Comparison of ENCODE assay signal across 8 cellular contexts in the genomic region with DNA sequence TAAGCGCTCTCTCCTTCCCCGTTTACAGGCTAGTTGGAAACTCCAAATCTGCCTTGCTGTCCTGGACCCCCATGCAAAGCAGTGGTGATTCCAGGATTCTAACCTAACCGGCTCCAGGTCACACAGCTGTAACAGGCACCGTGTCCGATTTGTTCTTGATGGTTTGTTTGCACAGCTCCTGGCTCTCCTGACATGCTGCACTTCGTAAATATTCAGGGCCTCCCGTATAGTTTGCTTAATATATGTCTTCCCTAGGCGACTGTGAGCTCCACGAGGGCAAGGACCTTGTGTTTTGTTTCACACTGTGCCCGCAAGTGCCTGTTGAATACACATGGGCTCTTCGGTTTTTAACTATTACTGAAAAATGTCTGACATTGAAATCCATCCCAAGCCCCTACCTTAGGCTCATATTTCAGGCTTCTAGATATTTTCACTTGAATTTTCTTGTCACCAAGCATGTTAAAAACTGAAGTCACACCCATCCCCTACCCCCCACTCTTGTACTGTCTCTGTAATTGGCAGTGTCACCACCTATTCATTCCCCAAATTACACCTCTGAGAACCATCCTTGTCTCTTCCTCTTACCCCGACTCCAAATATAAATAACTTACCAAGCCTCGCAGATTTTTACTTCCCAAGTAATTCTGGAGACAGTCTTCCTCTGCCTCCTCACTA. TPM values are rescaled to one million over a fixed set of nuclear protein-coding genes. Genes with fewer than 3 reads are reported as not detected.
DNase-seq lines count a peak whose midpoint lies in the region; ATAC-seq and TF ChIP-seq lines count a peak whose summit lies in the region.

No MANE protein-coding gene starts in this region.

- peak overlapping the region; percentile 85 for H3K4me3 ChIP-seq in Karpas-422 (ENCODE audit: low read length)
- peak overlapping the region; percentile 59 for H3K4me3 ChIP-seq in astrocyte of the spinal cord (ENCODE audit: low read depth, low read length)
- peak overlapping the region; percentile 80 to 92 for H3K4me3 ChIP-seq in mucosa of rectum (ENCODE audit: low read length in 2 of 2)

- ATAC-seq in HG03469 (IDR thresholded peaks at IDR 0.05; ENCODE audit: unreplicated experiment): no peak

- peak overlapping the region; percentile 94 for H3K4me2 ChIP-seq in Karpas-422 (ENCODE audit: low read depth, low read length, poor library complexity, severe bottlenecking)

- peaks cover 26% of the 10 kb centered on the region for H4K20me1 ChIP-seq in Karpas-422 (ENCODE audit: insufficient read depth, low read depth, low read length)

- H3K9me2 ChIP-seq in Karpas-422 (replicated peaks; ENCODE audit: insufficient read depth, low read length): no peaks in the 10 kb centered on the region

- H3K9me3 ChIP-seq in Karpas-422 (ENCODE audit: low read length) (no peaks in the 10 kb centered on the region), mucosa of rectum (ENCODE audit: control insufficient read depth in 2 of 2, low read length in 2 of 2) (no peaks in the 10 kb centered on the region)

- H3K4me1 ChIP-seq in Karpas-422 (ENCODE audit: low read length) (peaks cover 53% of the 10 kb centered on the region), mucosa of rectum (ENCODE audit: control insufficient read depth in 2 of 2, insufficient read depth in 2 of 2, low read length in 2 of 2) (peaks cover 30 to 42% of the 10 kb centered on the region in 2 donors)

- H3K27me3 ChIP-seq in Karpas-422 (ENCODE audit: low read length) (no peaks in the 10 kb centered on the region), mucosa of rectum (ENCODE audit: control insufficient read depth in 2 of 2, insufficient read depth in 2 of 2, low read length in 2 of 2) (no peaks in the 10 kb centered on the region)

- H3K9ac ChIP-seq in Karpas-422 (ENCODE audit: low read length) (peak overlapping the region; percentile 97), mucosa of rectum (ENCODE audit: low read depth in 1 of 2, low read length in 2 of 2) (peak overlapping the region; percentile 96 to 97)

- DNase-seq in COR-L47 (lab: John Stamatoyannopoulos, UW): peak; percentile 55
- DNase-seq in Karpas-422: peak; percentile 60
- no peak for DNase-seq in astrocyte of the spinal cord (ENCODE audit: low read depth, low spot score)
- DNase-seq in superior temporal gyrus (ENCODE audit: extremely low spot score): no peak
- DNase-seq in OCI-M1 (lab: John Stamatoyannopoulos, UW): no peak
- no peak for DNase-seq in activated CD4-positive, alpha-beta T cell treated with anti-CD3 and anti-CD28 coated beads for 48 hours

- peak overlapping the region; percentile 93 for H2AFZ ChIP-seq in Karpas-422 (ENCODE audit: low read length)

- in situ Hi-C loops in astrocyte of the spinal cord (cut with HindIII; ENCODE audit: low sequenced_read_pairs): no loop called here

- peaks cover 43% of the 10 kb centered on the region for H3K79me2 ChIP-seq in Karpas-422 (ENCODE audit: low read length)

- TF ChIP-seq CTCF in astrocyte of the spinal cord (IDR thresholded peaks at IDR 0.05; ENCODE audit: low read depth, low read length): no peak

- H3K27ac ChIP-seq in Karpas-422 (ENCODE audit: low read length) (peak overlapping the region; percentile 89), mucosa of rectum (ENCODE audit: low read depth in 2 of 2, low read length in 2 of 2) (peak overlapping the region; percentile 97)

- H3K36me3 ChIP-seq in Karpas-422 (ENCODE audit: insufficient read depth, low read length) (0 out of 2 replicates have a peak, but pooled peaks cover 18% of the 10 kb centered on the region), mucosa of rectum (ENCODE audit: control insufficient read depth in 2 of 2, insufficient read depth in 2 of 2, low read length in 2 of 2) (no peaks in the 10 kb centered on the region)

RNA-seq across cellular contexts. Expression of gene PUM2, which starts 1.0 kb away (rescaled TPM):
- total RNA-seq in Karpas-422 (2014; rRNA removed; shearing (Covaris generic); ENCODE audit: low replicate concordance): 60.1 and 80.3 TPM in 2 replicates

Comparison
In these comparisons a context has a peak if more than half of its experiments do, and no peak if none do; other contexts are left out.
1. DNase-seq: peak in COR-L47 (single experiment) and Karpas-422 (single experiment); none in astrocyte of the spinal cord (single experiment), superior temporal gyrus (single experiment), OCI-M1 (single experiment) and activated CD4-positive, alpha-beta T cell treated with anti-CD3 and anti-CD28 coated beads for 48 hours (single experiment).
2. Peak in every context shown above with its lines, with median percentiles within 50 percentile points of each other: H3K4me3 ChIP-seq.